Comparison of ENCODE assay signal across 24 cellular contexts in the genomic region with DNA sequence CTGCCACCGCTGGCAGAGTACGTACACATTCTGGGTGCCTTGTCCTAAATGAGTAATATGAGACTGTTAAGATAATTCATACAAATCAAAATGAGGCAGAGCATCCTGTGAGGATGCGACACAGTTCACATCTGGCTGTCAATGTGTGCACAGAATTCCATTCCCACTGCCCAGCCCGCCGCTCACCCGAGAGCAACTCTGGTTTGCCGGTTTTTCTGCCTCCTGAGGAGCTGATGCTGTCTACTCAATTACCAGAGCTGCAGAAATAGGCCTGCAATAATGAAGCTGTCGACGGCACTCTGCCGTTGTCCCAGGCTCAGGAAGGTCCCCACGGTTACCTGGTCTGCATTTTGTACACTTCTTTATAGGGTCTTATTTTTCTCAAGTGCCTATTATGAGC. TPM values are rescaled to one million over a fixed set of nuclear protein-coding genes. Genes with fewer than 3 reads are reported as not detected.
"Had no signal": no experiment of that assay in that cellular context is flagged by ENCODE, and none has a peak within 500 bp of the region (broad histone marks: within the 10 kb centered on the region; RNA-seq: fewer than 3 reads in every experiment).

No MANE protein-coding gene starts in this region.

- H3K27me3 Mint-ChIP-seq: dendritic cell treated with granulocyte-macrophage colony-stimulating factor and Interleukin-4, amounts not matched to agents 40 ng/mL and 50 ng/mL, for 4 days; memory B cell; naive thymus-derived CD4-positive, alpha-beta T cell had no signal

- H3K36me3 Mint-ChIP-seq: immature natural killer cell, memory B cell had no signal

- DNase-seq: activated CD4-positive, alpha-beta T cell treated with anti-CD3 and anti-CD28 coated beads for 36 hours; activated CD4-positive, CD25-positive, alpha-beta regulatory T cell; activated naive CD4-positive, alpha-beta T cell; activated T-cell treated with anti-CD3 and anti-CD28 coated beads for 4 hours; activated T-cell treated with anti-CD3 and anti-CD28 coated beads, Interleukin-2, amount 50 U/mL, for 72 hours; central memory CD4-positive, alpha-beta T cell; endodermal cell; foreskin keratinocyte; heart left ventricle; hypothalamus; immature natural killer cell; kidney; left colon; midbrain; naive thymus-derived CD4-positive, alpha-beta T cell; posterior cingulate gyrus; right lobe of liver; stimulated activated CD4-positive, alpha-beta T cell treated with anti-CD3 and anti-CD28 coated beads, Interleukin-2, amount 100 ng/mL, for 48 hours; stimulated activated naive CD4-positive, alpha-beta T cell treated with Interleukin-2 at 50 U/mL for 16 hours; transverse colon had no signal

- H3K27ac Mint-ChIP-seq: activated CD4-positive, alpha-beta T cell treated with anti-CD3 and anti-CD28 coated beads for 36 hours; activated naive CD4-positive, alpha-beta T cell treated with anti-CD3 and anti-CD28 coated beads, Interleukin-2, amount 50 U/mL, for 72 hours; activated T-cell treated with anti-CD3 and anti-CD28 coated beads, Interleukin-2, amount 50 U/mL, for 72 hours; dendritic cell treated with granulocyte-macrophage colony-stimulating factor and Interleukin-4, amounts not matched to agents 40 ng/mL and 50 ng/mL, for 4 days; endodermal cell; immature natural killer cell; memory B cell; naive thymus-derived CD4-positive, alpha-beta T cell; T-helper 2 cell treated with Interferon-gamma antibody and Interleukin-4, amounts not matched to agents 5 μg/mL and 100 μg/mL, for 36 hours had no signal

- H3K4me3 Mint-ChIP-seq: activated CD4-positive, alpha-beta T cell treated with anti-CD3 and anti-CD28 coated beads for 36 hours; activated T-cell treated with anti-CD3 and anti-CD28 coated beads, Interleukin-2, amount 50 U/mL, for 72 hours; dendritic cell treated with granulocyte-macrophage colony-stimulating factor and Interleukin-4, amounts not matched to agents 40 ng/mL and 50 ng/mL, for 4 days; endodermal cell; immature natural killer cell; memory B cell; naive thymus-derived CD4-positive, alpha-beta T cell; T-helper 2 cell treated with Interferon-gamma antibody and Interleukin-4, amounts not matched to agents 5 μg/mL and 100 μg/mL, for 36 hours had no signal

- H3K4me1 Mint-ChIP-seq: activated CD4-positive, alpha-beta T cell treated with anti-CD3 and anti-CD28 coated beads for 36 hours; endodermal cell; immature natural killer cell; memory B cell; naive thymus-derived CD4-positive, alpha-beta T cell had no signal

- H3K9me3 Mint-ChIP-seq: dendritic cell treated with granulocyte-macrophage colony-stimulating factor and Interleukin-4, amounts not matched to agents 40 ng/mL and 50 ng/mL, for 4 days; endodermal cell had no signal

RNA-seq across cellular contexts. Expression of gene LYPD1, which starts 55.7 kb away (rescaled TPM):
- total RNA-seq: activated CD4-positive, alpha-beta T cell treated with anti-CD3 and anti-CD28 coated beads for 36 hours; activated naive CD4-positive, alpha-beta T cell treated with anti-CD3 and anti-CD28 coated beads, Interleukin-2, amount 50 U/mL, for 72 hours; activated T-cell treated with anti-CD3 and anti-CD28 coated beads, Interleukin-2, amount 50 U/mL, for 72 hours; foreskin keratinocyte; naive thymus-derived CD4-positive, alpha-beta T cell had no signal
